Comparison of ENCODE assay signal across 13 cellular contexts in genomic region chr11:1758611-1759150, GRCh38. TPM values are rescaled to one million over a fixed set of nuclear protein-coding genes. Genes with fewer than 3 reads are reported as not detected.
DNase-seq lines count a peak whose midpoint lies in the region; ATAC-seq and TF ChIP-seq lines count a peak whose summit lies in the region.
"Had no signal": no experiment of that assay in that cellular context is flagged by ENCODE, and none has a peak within 500 bp of the region (broad histone marks: within the 10 kb centered on the region; RNA-seq: fewer than 3 reads in every experiment).

No MANE protein-coding gene starts in this region.

- no peak for ATAC-seq in natural killer cell treated with Interleukin-12 subunit alpha and Interleukin-12 subunit beta and Interleukin-15 and Interleukin-18, amount 100 ng/mL, for 72 hours
- ATAC-seq: esophagus mucosa had no signal

- no peaks in the 10 kb centered on the region for H3K9me3 Mint-ChIP-seq in chondrocyte (ENCODE audit: low read depth)
- no peaks in the 10 kb centered on the region for H3K9me3 Mint-ChIP-seq in natural killer cell treated with Interleukin-12 subunit alpha and Interleukin-12 subunit beta and Interleukin-15 and Interleukin-18, amount 100 ng/mL, for 72 hours
- H3K9me3 Mint-ChIP-seq: naive B cell had no signal

- H3K4me3 Mint-ChIP-seq in chondrocyte (ENCODE audit: unreplicated experiment), result no peak overlapping the region
- H3K4me3 Mint-ChIP-seq in natural killer cell treated with Interleukin-12 subunit alpha and Interleukin-12 subunit beta and Interleukin-15 and Interleukin-18, amount 100 ng/mL, for 72 hours, result peak overlapping the region; percentile 83

- H3K4me1 ChIP-seq in BLaER1, result peaks cover 92% of the 10 kb centered on the region

- peak overlapping the region; percentile 45 for H3K4me3 ChIP-seq in BLaER1
- H3K4me3 ChIP-seq: cardiac muscle cell had no signal

- H3K36me3 Mint-ChIP-seq in chondrocyte (ENCODE audit: low read depth), result peaks cover 14% of the 10 kb centered on the region
- no peaks in the 10 kb centered on the region for H3K36me3 Mint-ChIP-seq in natural killer cell treated with Interleukin-12 subunit alpha and Interleukin-12 subunit beta and Interleukin-15 and Interleukin-18, amount 100 ng/mL, for 72 hours

- H3K27me3 Mint-ChIP-seq in chondrocyte (ENCODE audit: low read depth), result no peaks in the 10 kb centered on the region
- H3K27me3 Mint-ChIP-seq in natural killer cell treated with Interleukin-12 subunit alpha and Interleukin-12 subunit beta and Interleukin-15 and Interleukin-18, amount 100 ng/mL, for 72 hours, result no peaks in the 10 kb centered on the region
- H3K27me3 Mint-ChIP-seq: naive B cell had no signal

- H3K27me3 ChIP-seq in BLaER1, result no peaks in the 10 kb centered on the region
- H3K27me3 ChIP-seq: cardiac muscle cell had no signal

- H3K9me3 ChIP-seq in BLaER1, result no peaks in the 10 kb centered on the region
- no peaks in the 10 kb centered on the region for H3K9me3 ChIP-seq in KOPT-K1 (ENCODE audit: insufficient read depth, low read length, poor library complexity, severe bottlenecking)

- H3K27ac ChIP-seq in BLaER1, result peak overlapping the region; percentile 83
- peak overlapping the region; percentile 94 for H3K27ac ChIP-seq in KOPT-K1 (ENCODE audit: low read depth, low read length, poor library complexity, severe bottlenecking)
- H3K27ac ChIP-seq: cardiac muscle cell, KMS-11 had no signal

- no peak for TF ChIP-seq CTCF in chondrocyte (IDR thresholded peaks at IDR 0.05)

- no peak for DNase-seq in chondrocyte (ENCODE audit: low spot score)
- DNase-seq in natural killer cell treated with Interleukin-12 subunit alpha and Interleukin-12 subunit beta and Interleukin-15 and Interleukin-18, amount 100 ng/mL, for 72 hours (ENCODE audit: low spot score), result no peak
- DNase-seq in GM19238 (ENCODE audit: insufficient read length, low spot score), result no peak
- no peak for DNase-seq in GDM1 (lab: John Stamatoyannopoulos, UW)
- no peak for DNase-seq in occipital lobe (lab: John Stamatoyannopoulos, UW)
- no peak for DNase-seq in T1000 (lab: John Stamatoyannopoulos, UW)
- DNase-seq: naive B cell, NCI-H2107 had no signal

- peak overlapping the region; percentile 76 for H3K9ac ChIP-seq in BLaER1
- H3K9ac ChIP-seq: KMS-11 had no signal

- H3K27ac Mint-ChIP-seq in chondrocyte (ENCODE audit: unreplicated experiment), result peak overlapping the region; percentile 27
- H3K27ac Mint-ChIP-seq in natural killer cell treated with Interleukin-12 subunit alpha and Interleukin-12 subunit beta and Interleukin-15 and Interleukin-18, amount 100 ng/mL, for 72 hours, result peak overlapping the region; percentile 82 to 94

- H3K4me1 Mint-ChIP-seq in chondrocyte (ENCODE audit: low read depth), result peaks cover 77% of the 10 kb centered on the region
- peaks cover 37 to 54% of the 10 kb centered on the region in 2 donors for H3K4me1 Mint-ChIP-seq in natural killer cell treated with Interleukin-12 subunit alpha and Interleukin-12 subunit beta and Interleukin-15 and Interleukin-18, amount 100 ng/mL, for 72 hours (ENCODE audit: low read depth in 2 of 2)

- peaks cover 50% of the 10 kb centered on the region for H3K36me3 ChIP-seq in BLaER1
- H3K36me3 ChIP-seq in KOPT-K1 (ENCODE audit: insufficient read depth, low read length), result peaks cover 34% of the 10 kb centered on the region; the same call in 1 of the 2 replicates
- H3K36me3 ChIP-seq: cardiac muscle cell had no signal

- peak overlapping the region; percentile 95 for H3K4me2 ChIP-seq in BLaER1
- H3K4me2 ChIP-seq: KMS-11 had no signal

- peaks cover 51% of the 10 kb centered on the region for H4K20me1 ChIP-seq in BLaER1

RNA-seq across cellular contexts. Expression of gene CTSD, which starts 5.0 kb away (rescaled TPM):
- 935 to 3,230 TPM (median 949 TPM) in 3 replicates for total RNA-seq in chondrocyte
- 100 to 1,000 TPM; 350 to 592 TPM for total RNA-seq in natural killer cell treated with Interleukin-12 subunit alpha and Interleukin-12 subunit beta and Interleukin-15 and Interleukin-18, amount 100 ng/mL, for 72 hours
- 35.9 TPM for total RNA-seq in occipital lobe

RNA-seq across cellular contexts. Expression of gene IFITM10, which starts 8.3 kb away (rescaled TPM):
- total RNA-seq in chondrocyte, result 39.8 to 159 TPM (median 41.2 TPM) in 3 replicates
- total RNA-seq in natural killer cell treated with Interleukin-12 subunit alpha and Interleukin-12 subunit beta and Interleukin-15 and Interleukin-18, amount 100 ng/mL, for 72 hours, result 1 to 10 TPM; 2.3 to 8.1 TPM
- 0.31 TPM for total RNA-seq in occipital lobe
